8 cellular contexts compared by ENCODE assay signal in genomic region chr2:165793779-165794519, GRCh38.
DNase-seq lines count a peak whose midpoint lies in the region; ATAC-seq and TF ChIP-seq lines count a peak whose summit lies in the region.

TSS of gene GALNT3 (minus strand) at chr2:165794247. CDS start at chr2:165770700, 23,547 bp downstream.

- H3K4me3 ChIP-seq in foreskin fibroblast (ENCODE audit: low read depth in 1 of 2, low read length in 2 of 2) (peak within 1 kb of the TSS; percentile 54 to 55), neuron (ENCODE audit: low read length) (peak within 1 kb of the TSS; percentile 37)

- DNase-seq in DMS 273 (lab: John Stamatoyannopoulos, UW; ENCODE audit: unreplicated experiment) (peak; percentile 58), DMS 273 treated with DMSO at 0.1 percent for 48 hours (lab: John Stamatoyannopoulos, UW) (no peak), NCI-H2107 (lab: John Stamatoyannopoulos, UW) (peak; percentile 64), activated T-helper 1 cell treated with Interleukin-2 at 50 U/mL for 16 hours (ENCODE audit: low read depth) (peak; percentile 15), foreskin fibroblast (peak in 1 of 2 donors; percentile 33), SHP77 (lab: John Stamatoyannopoulos, UW) (no peak)

- TF ChIP-seq CTCF in foreskin fibroblast (IDR thresholded peaks at IDR 0.05; ENCODE audit: low read depth, low read length): no peak

- H3K9me3 ChIP-seq in neuron (ENCODE audit: low read length): peaks cover 6% of the 10 kb centered on the region

- no peaks in the 10 kb centered on the region for H3K36me3 ChIP-seq in neuron (ENCODE audit: insufficient read depth, low read length)

- no peaks in the 10 kb centered on the region for H3K4me1 ChIP-seq in neuron (ENCODE audit: insufficient read depth, low read length)

- H2AFZ ChIP-seq in neuron (ENCODE audit: low read depth, low read length): peak within 1 kb of the TSS; percentile 14

- ATAC-seq in HG02870 (IDR thresholded peaks at IDR 0.05; ENCODE audit: unreplicated experiment): peak; percentile 24

- peaks cover 9% of the 10 kb centered on the region for H3K27me3 ChIP-seq in neuron (ENCODE audit: insufficient read depth, low read length)

Comparison
In these comparisons a context has a peak if more than half of its experiments do, and no peak if none do; other contexts are left out.
1. DNase-seq: peak in DMS 273 (single experiment), NCI-H2107 (single experiment) and activated T-helper 1 cell treated with Interleukin-2 at 50 U/mL for 16 hours (single experiment); none in DMS 273 treated with DMSO at 0.1 percent for 48 hours (single experiment) and SHP77 (0 of 2).